In genomic region chr12:58916153-58916709, GRCh38 we compare ENCODE assay signal across 10 cellular contexts. TPM values are rescaled to one million over a fixed set of nuclear protein-coding genes. Genes with fewer than 3 reads are reported as not detected.
DNase-seq lines count a peak whose midpoint lies in the region; ATAC-seq and TF ChIP-seq lines count a peak whose summit lies in the region.
"Had no signal": no experiment of that assay in that cellular context is flagged by ENCODE, and none has a peak within 500 bp of the region (broad histone marks: within the 10 kb centered on the region; RNA-seq: fewer than 3 reads in every experiment).

No MANE protein-coding gene starts in this region.

- 5 to 7% methylated on average over 2 of the region's 2 CpGs for WGBS in GM23248 (ENCODE audit: low coverage in 1 of 2, low lambda C conversion rate in 2 of 2, missing lambda C conversion rate in 2 of 2), 2 experiments

- H3K27ac Mint-ChIP-seq in activated naive CD4-positive, alpha-beta T cell treated with anti-CD3 and anti-CD28 coated beads, Interleukin-2, amount 50 U/mL, for 72 hours, result no peak overlapping the region

- H3K4me2 ChIP-seq in GM23248 (ENCODE audit: unreplicated experiment), result peak overlapping the region; percentile 94

- H2AFZ ChIP-seq in GM23248, result peak overlapping the region; percentile 90; the same call in 1 of the 2 replicates

- H3K36me3 ChIP-seq in GM23248 (ENCODE audit: low read depth), result peaks cover 24% of the 10 kb centered on the region
- H3K36me3 ChIP-seq in iPS-20b (ENCODE audit: insufficient read depth, low read depth, low read length), result peaks cover 18% of the 10 kb centered on the region
- H3K36me3 ChIP-seq in gastrocnemius medialis, result peaks cover 0 to 4% of the 10 kb centered on the region in 2 donors
- H3K36me3 ChIP-seq: neutrophil had no signal

- TF ChIP-seq POLR2A in gastrocnemius medialis (IDR thresholded peaks at IDR 0.05), result no peak

- H3K27ac ChIP-seq in GM23248, result peak overlapping the region; percentile 81
- no peak overlapping the region for H3K27ac ChIP-seq in iPS-20b (ENCODE audit: low read length)
- H3K27ac ChIP-seq in gastrocnemius medialis, result peak overlapping the region; percentile 85 to 95 (median 93)
- H3K27ac ChIP-seq: neutrophil had no signal

- no peaks in the 10 kb centered on the region for H4K20me1 ChIP-seq in GM23248 (ENCODE audit: insufficient read depth)

- H3F3A ChIP-seq in GM23248 (ENCODE audit: insufficient read depth), result peaks cover 38% of the 10 kb centered on the region; the same call in 1 of the 2 replicates

- in situ Hi-C loops in GM23248 (cut with MboI), result loop anchor here (10.0 kb wide), 2 partner anchors 169 to 239 kb away; no protein-coding TSS in a partner anchor
- in situ Hi-C loops in astrocyte of the spinal cord (cut with HindIII; ENCODE audit: low sequenced_read_pairs), result loop anchor here (25.0 kb wide), 1 partner anchor 171 kb away; no protein-coding TSS in a partner anchor
- in situ Hi-C loops in gastrocnemius medialis (cut with MboI; ENCODE audit: low sequenced_read_pairs in 4 of 4), result no loop called here

- no peaks in the 10 kb centered on the region for H3K9me2 ChIP-seq in GM23248 (ENCODE audit: insufficient read depth)

- peaks cover 0 to 4% of the 10 kb centered on the region in 2 donors for H3K9me3 Mint-ChIP-seq in activated naive CD4-positive, alpha-beta T cell treated with anti-CD3 and anti-CD28 coated beads, Interleukin-2, amount 50 U/mL, for 72 hours

- H3K4me3 ChIP-seq in GM23248 (peak overlapping the region; percentile 95), astrocyte of the spinal cord (ENCODE audit: low read depth, low read length) (peak overlapping the region; percentile 77), iPS-20b (ENCODE audit: low read length) (peak overlapping the region; percentile 86; the same call in 1 of the 2 replicates), gastrocnemius medialis (peak overlapping the region; percentile 62 to 96 (median 88))
- H3K4me3 ChIP-seq: K562 had no signal

- no peak for TF ChIP-seq CTCF in astrocyte of the spinal cord (IDR thresholded peaks at IDR 0.05; ENCODE audit: low read depth, low read length)
- no peak for TF ChIP-seq CTCF in gastrocnemius medialis (IDR thresholded peaks at IDR 0.05 in 4 of 5, conservative IDR thresholded peaks at IDR 0.05 in 1 of 5)

- H3K4me1 ChIP-seq in GM23248 (ENCODE audit: insufficient read depth) (peaks cover 32% of the 10 kb centered on the region), iPS-20b (ENCODE audit: insufficient read depth, low read length) (peaks cover 42% of the 10 kb centered on the region; the same call in 1 of the 2 replicates), gastrocnemius medialis (peaks cover 39 to 48% of the 10 kb centered on the region in 2 donors)

- DNase-seq in GM23248, result no peak
- DNase-seq in astrocyte of the spinal cord (ENCODE audit: low read depth, low spot score), result no peak
- no peak for DNase-seq in gastrocnemius medialis
- DNase-seq in activated naive CD4-positive, alpha-beta T cell treated with anti-CD3 and anti-CD28 coated beads, Interleukin-2, amount 50 U/mL, for 72 hours (ENCODE audit: low spot score in 2 of 2), result no peak
- DNase-seq in activated effector memory CD4-positive, alpha-beta T cell treated with Interleukin-2 at 50 U/mL for 16 hours, result no peak
- no peak for DNase-seq in NCI-H128 (lab: John Stamatoyannopoulos, UW; ENCODE audit: unreplicated experiment)

- H3K9me3 ChIP-seq in GM23248 (ENCODE audit: low read depth) (no peaks in the 10 kb centered on the region), iPS-20b (ENCODE audit: insufficient read depth, low read depth, low read length) (no peaks in the 10 kb centered on the region), gastrocnemius medialis (no peaks in the 10 kb centered on the region)
- H3K9me3 ChIP-seq: neutrophil had no signal

- H3K79me2 ChIP-seq in GM23248 (ENCODE audit: insufficient read depth), result peaks cover 87% of the 10 kb centered on the region

- peak overlapping the region; percentile 84 for H3K9ac ChIP-seq in GM23248
- peak overlapping the region; percentile 11; the same call in 1 of the 2 replicates for H3K9ac ChIP-seq in iPS-20b (ENCODE audit: low read depth, low read length)

- intact Hi-C loops in gastrocnemius medialis (cut with DNase I; ENCODE audit: low total_unique reads), result loop anchor here (2.0 to 10.0 kb wide), 2 partner anchors 471 to 975 kb away; partner anchors contain the start of gene ATP23

- H3K27me3 ChIP-seq in GM23248 (replicated peaks; ENCODE audit: insufficient read depth), result no peaks in the 10 kb centered on the region
- H3K27me3 ChIP-seq in iPS-20b (ENCODE audit: insufficient read depth, low read length), result peaks cover 10% of the 10 kb centered on the region
- H3K27me3 ChIP-seq in gastrocnemius medialis, result no peaks in the 10 kb centered on the region

- no peak for ATAC-seq in gastrocnemius medialis
- ATAC-seq in activated naive CD4-positive, alpha-beta T cell treated with anti-CD3 and anti-CD28 coated beads, Interleukin-2, amount 50 U/mL, for 72 hours, result no peak
- no peak for ATAC-seq in GM21529 (IDR thresholded peaks at IDR 0.05; ENCODE audit: unreplicated experiment)
- ATAC-seq: K562 had no signal

- H3K36me3 Mint-ChIP-seq in activated naive CD4-positive, alpha-beta T cell treated with anti-CD3 and anti-CD28 coated beads, Interleukin-2, amount 50 U/mL, for 72 hours, result no peaks in the 10 kb centered on the region

RNA-seq across cellular contexts. Expression of gene LRIG3, which starts 4.1 kb away (rescaled TPM):
- 24.7 and 29.3 TPM in 2 replicates for total RNA-seq in GM23248 (2014; rRNA removed; shearing (Covaris generic))
- 9.2 and 10.4 TPM in 2 replicates for polyA plus RNA-seq in GM23248 (2016; fragmentation: Nextera tagmentation; extraction: Ambion mirVana)
- 10 to 100 TPM in 1 of 4 donors, 1 to 10 TPM in 3; 4.7 to 14.7 (median 7.7) TPM for total RNA-seq in gastrocnemius medialis
- total RNA-seq in activated naive CD4-positive, alpha-beta T cell treated with anti-CD3 and anti-CD28 coated beads, Interleukin-2, amount 50 U/mL, for 72 hours, result not detected
- total RNA-seq: K562 had no signal

Comparison
In these comparisons a context has a peak if more than half of its experiments do, and no peak if none do; other contexts are left out.
1. RNA of gene LRIG3, which starts 4.1 kb away (total RNA-seq): 24.7 to 29.3 TPM in GM23248 and 4.7 to 14.7 TPM in gastrocnemius medialis; not detected in activated naive CD4-positive, alpha-beta T cell treated with anti-CD3 and anti-CD28 coated beads, Interleukin-2, amount 50 U/mL, for 72 hours; every median in the first group is over 4 times any median in the second.
2. in situ Hi-C loops: an anchor here in GM23248 (10.0 kb wide) and astrocyte of the spinal cord (25.0 kb wide); none called in gastrocnemius medialis.
3. Peak in every context shown above with its lines, with median percentiles within 50 percentile points of each other: H3K4me3 ChIP-seq.